8 cellular contexts compared by ENCODE assay signal in genomic region chr5:57173026-57173317, GRCh38. TPM values are rescaled to one million over a fixed set of nuclear protein-coding genes. Genes with fewer than 3 reads are reported as not detected.
A peak's percentile ranks its signal among the peaks of the same experiment; 100 is the strongest.
DNase-seq lines count a peak whose midpoint lies in the region; FAIRE-seq and TF ChIP-seq lines count a peak whose summit lies in the region.

No MANE protein-coding gene starts in this region.

- no peaks in the 10 kb centered on the region for H3K9me3 Mint-ChIP-seq in activated naive CD8-positive, alpha-beta T cell treated with anti-CD3 and anti-CD28 coated beads for 36 hours

- H3K36me3 ChIP-seq in keratinocyte (ENCODE audit: control insufficient read depth in 2 of 2, extremely low read depth in 1 of 2, insufficient read depth in 2 of 2, low read length in 2 of 2), result peaks cover 0 to 4% of the 10 kb centered on the region in 2 experiments

- H2AFZ ChIP-seq in keratinocyte (ENCODE audit: control insufficient read depth, low read length), result peak overlapping the region; percentile 5

- H3K27ac Mint-ChIP-seq in activated naive CD8-positive, alpha-beta T cell treated with anti-CD3 and anti-CD28 coated beads for 36 hours, result peak overlapping the region; percentile 99

- peaks cover 8% of the 10 kb centered on the region for H4K20me1 ChIP-seq in keratinocyte (ENCODE audit: control insufficient read depth, extremely low read depth, insufficient read depth, low read length)

- H3K36me3 Mint-ChIP-seq in activated naive CD8-positive, alpha-beta T cell treated with anti-CD3 and anti-CD28 coated beads for 36 hours, result peaks cover 31% of the 10 kb centered on the region

- no peaks in the 10 kb centered on the region for H3K27me3 ChIP-seq in keratinocyte (ENCODE audit: control insufficient read depth, extremely low read depth, insufficient read depth, low read length)

- no peaks in the 10 kb centered on the region for H3K9me1 ChIP-seq in keratinocyte (ENCODE audit: control insufficient read depth, extremely low read depth, insufficient read depth, low read length)

- dilution Hi-C loops in keratinocyte (cut with MboI; ENCODE audit: extremely low pct_ligation_motif_present, low sequenced_read_pairs), result no loop called here

- no peak for FAIRE-seq in keratinocyte (lab: Jason Lieb, UNC)

- peak overlapping the region; percentile 99 for H3K4me2 ChIP-seq in keratinocyte (ENCODE audit: control insufficient read depth, extremely low read depth, insufficient read depth, low read depth, low read length)

- peaks cover 11% of the 10 kb centered on the region for H3K4me1 ChIP-seq in keratinocyte (ENCODE audit: control insufficient read depth, extremely low read depth, insufficient read depth, low read length)

- no peaks in the 10 kb centered on the region for H3K27me3 Mint-ChIP-seq in activated naive CD8-positive, alpha-beta T cell treated with anti-CD3 and anti-CD28 coated beads for 36 hours

- H3K27ac ChIP-seq in keratinocyte (ENCODE audit: control insufficient read depth, insufficient read depth, low read length) (peak overlapping the region; percentile 84), substantia nigra (ENCODE audit: low read depth, low read length, poor library complexity, severe bottlenecking) (peak overlapping the region; percentile 99)

- no peaks in the 10 kb centered on the region for H3K9me3 ChIP-seq in keratinocyte (ENCODE audit: control insufficient read depth, low read depth, low read length)

- peak overlapping the region; percentile 90 for H3K4me3 Mint-ChIP-seq in activated naive CD8-positive, alpha-beta T cell treated with anti-CD3 and anti-CD28 coated beads for 36 hours

- DNase-seq in SKM-1 (lab: John Stamatoyannopoulos, UW; ENCODE audit: unreplicated experiment) (peak; percentile 66), SKM-1 treated with dmso at 0.1 percent for 144 hours (lab: John Stamatoyannopoulos, UW; ENCODE audit: unreplicated experiment) (no peak), keratinocyte (ENCODE audit: low read depth, low spot score) (no peak), substantia nigra (lab: John Stamatoyannopoulos, UW) (peak in 10 of 49 donors; percentile 29 to 84 (median 70)), MV-4-11 (lab: John Stamatoyannopoulos, UW) (no peak), COR-L47 (lab: John Stamatoyannopoulos, UW) (no peak)
- DNase-seq in activated naive CD8-positive, alpha-beta T cell treated with anti-CD3 and anti-CD28 coated beads for 36 hours, result no peak
- no peak for DNase-seq in stimulated activated CD4-positive, alpha-beta T cell treated with anti-CD3 and anti-CD28 coated beads, Interleukin-15, amount 100 ng/mL, for 24 hours

- H3K4me3 ChIP-seq in keratinocyte (ENCODE audit: control insufficient read depth in 2 of 3, extremely low read depth in 1 of 3, insufficient read depth in 2 of 3, low read depth in 1 of 3, low read length in 3 of 3), result peak overlapping the region; percentile 40 to 79 (median 54)

- peak overlapping the region; percentile 100 for H3K9ac ChIP-seq in keratinocyte (ENCODE audit: control insufficient read depth, extremely low read depth, insufficient read depth, low read length)

- peaks cover 20% of the 10 kb centered on the region for H3K4me1 Mint-ChIP-seq in activated naive CD8-positive, alpha-beta T cell treated with anti-CD3 and anti-CD28 coated beads for 36 hours

- peaks cover 41% of the 10 kb centered on the region for H3K79me2 ChIP-seq in keratinocyte (ENCODE audit: control insufficient read depth, insufficient read depth, low read length)

- TF ChIP-seq CTCF in keratinocyte (optimal IDR thresholded peaks at IDR 0.05 in 1 of 3, IDR thresholded peaks at IDR 0.05 in 1 of 3, conservative IDR thresholded peaks at IDR 0.05 in 1 of 3; ENCODE audit: extremely low read depth in 1 of 3, insufficient read depth in 2 of 3, low read length in 3 of 3), result no peak

RNA-seq across cellular contexts. Expression of gene GPBP1, which starts 0.9 kb away (rescaled TPM):
- 10 to 100 TPM; 82.2 to 84.6 TPM for total RNA-seq in activated naive CD8-positive, alpha-beta T cell treated with anti-CD3 and anti-CD28 coated beads for 36 hours
- polyA plus RNA-seq in keratinocyte, result 23.4 to 44.1 TPM (median 25.1 TPM) in 3 replicates
- 91.0 TPM for polyA plus RNA-seq in keratinocyte (2011; ENCODE audit: low read depth)
- polyA plus RNA-seq in keratinocyte (2011; cell fraction: cytosol; rRNA removed), result 16.8 and 30.4 TPM in 2 replicates
- 36.2 and 50.2 TPM in 2 replicates for polyA plus RNA-seq in keratinocyte (2011; cell fraction: nucleus; rRNA removed)
- 26.1 and 46.3 TPM in 2 replicates for polyA plus RNA-seq in keratinocyte (2012; ENCODE audit: low replicate concordance)
- polyA minus RNA-seq in keratinocyte, result 3.2 to 26.6 TPM (median 10.3 TPM) in 3 replicates
- 12.5 TPM for polyA minus RNA-seq in keratinocyte (2011; cell fraction: cytosol; rRNA and poly(A)+ RNA removed)
- polyA minus RNA-seq in keratinocyte (2011; cell fraction: nucleus; rRNA and poly(A)+ RNA removed), result 19.0 and 39.9 TPM in 2 replicates
